ENCODE assay signal across 1 cellular context in the genomic region with DNA sequence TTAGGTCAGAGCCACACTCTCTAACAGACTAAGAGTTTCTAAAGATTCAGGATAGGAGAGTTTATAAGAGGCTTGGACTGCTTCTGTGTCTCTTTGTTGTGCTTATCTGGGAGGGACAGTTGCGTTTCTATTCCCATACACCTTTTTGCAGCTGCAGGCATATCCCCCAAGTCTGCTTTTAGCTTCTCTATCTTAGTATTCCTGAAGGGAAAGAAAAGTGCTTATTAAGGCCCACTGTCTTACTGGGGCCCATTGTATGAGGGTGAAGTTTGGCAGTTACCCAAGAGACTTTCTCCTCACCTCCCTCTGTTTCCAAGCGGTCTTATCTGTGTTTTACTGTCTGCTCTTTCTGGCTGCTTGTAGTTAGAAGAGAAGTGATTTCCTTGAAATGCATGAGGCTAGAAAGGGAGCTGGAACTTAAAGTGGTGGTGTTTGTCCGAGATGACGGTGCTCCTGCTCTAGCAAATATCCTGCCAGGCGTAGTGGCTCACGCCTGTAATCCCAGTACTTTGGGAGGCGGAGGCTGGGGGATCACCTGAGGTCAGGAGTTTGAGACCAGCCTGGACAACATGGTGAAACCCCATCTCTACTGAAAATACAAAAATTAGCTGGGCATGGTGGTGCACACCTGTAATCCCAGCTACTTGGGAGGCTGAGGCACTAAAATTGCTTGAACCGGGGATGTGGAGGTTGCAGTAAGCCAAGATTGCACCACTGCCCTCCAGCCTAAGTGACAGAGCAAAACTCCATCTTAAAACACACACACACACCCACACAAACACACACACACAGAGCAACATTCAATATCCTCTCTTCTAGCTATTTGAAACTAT.
TF ChIP-seq lines count a peak whose summit lies in the region.

No MANE protein-coding gene starts in this region.

TF ChIP-seq in K562, 482 proteins besides CTCF, POLR2A, EP300 and RAD21 (continued from another document):
- TF ChIP-seq KLF16 (IDR thresholded peaks at IDR 0.05), result peak; percentile 73
- TF ChIP-seq TCF3 (CRISPR knock-in tag; IDR thresholded peaks at IDR 0.05), result peak; percentile 94
- TF ChIP-seq FOXK2 (conservative IDR thresholded peaks at IDR 0.05 in 1 of 2, IDR thresholded peaks at IDR 0.05 in 1 of 2; ENCODE audit: low read depth in 2 of 2), result 0 out of 4 replicates have a peak, but pooled peaks of 1 of the 2 experiments have one; percentile 16
- peak; percentile 68; the same call in 1 of the 2 replicates for TF ChIP-seq CC2D1A (IDR thresholded peaks at IDR 0.05)
- TF ChIP-seq HDAC2 (IDR thresholded peaks at IDR 0.05), result peak; percentile 75; the same call in 1 of the 2 replicates
- TF ChIP-seq TBL1XR1 (IDR thresholded peaks at IDR 0.05; ENCODE audit: low read length in 2 of 2), result peak; percentile 40 to 49; a peak in 1 of 4 replicates
- 0 out of 2 replicates have a peak, but pooled peaks have one; percentile 8 for TF ChIP-seq CBX1 (IDR thresholded peaks at IDR 0.05; ENCODE audit: low read depth)
- peak; percentile 37; the same call in 1 of the 2 replicates for TF ChIP-seq VEZF1 (CRISPR knock-in tag; IDR thresholded peaks at IDR 0.05)
- TF ChIP-seq ARID1B (IDR thresholded peaks at IDR 0.05), result peak; percentile 94
- 0 out of 2 replicates have a peak, but pooled peaks have one; percentile 34 for TF ChIP-seq TCF7 (IDR thresholded peaks at IDR 0.05; ENCODE audit: borderline replicate concordance)
- peak; percentile 83 for TF ChIP-seq SMAD4 (CRISPR knock-in tag; conservative IDR thresholded peaks at IDR 0.05)
- TF ChIP-seq KDM1A (IDR thresholded peaks at IDR 0.05), result peak; percentile 86
- 0 out of 2 replicates have a peak, but pooled peaks have one; percentile 42 for TF ChIP-seq GTF2E2 (tag; IDR thresholded peaks at IDR 0.05)
- 0 out of 2 replicates have a peak, but pooled peaks have one; percentile 32 for TF ChIP-seq CREB3 (tag; conservative IDR thresholded peaks at IDR 0.05; ENCODE audit: low read depth)
- peak; percentile 81 for TF ChIP-seq TRIM28 (IDR thresholded peaks at IDR 0.05)
- TF ChIP-seq ZEB2 (IDR thresholded peaks at IDR 0.05), result peak; percentile 30; the same call in 1 of the 2 replicates
- TF ChIP-seq RBBP5 (IDR thresholded peaks at IDR 0.05; ENCODE audit: borderline replicate concordance, insufficient read depth, low read length, poor library complexity, severe bottlenecking), result peak; percentile 47
- TF ChIP-seq NFIC (IDR thresholded peaks at IDR 0.05), result peak; percentile 97
- peak; percentile 67; the same call in 1 of the 2 replicates for TF ChIP-seq DPF2 (IDR thresholded peaks at IDR 0.05)
